In the genomic region with DNA sequence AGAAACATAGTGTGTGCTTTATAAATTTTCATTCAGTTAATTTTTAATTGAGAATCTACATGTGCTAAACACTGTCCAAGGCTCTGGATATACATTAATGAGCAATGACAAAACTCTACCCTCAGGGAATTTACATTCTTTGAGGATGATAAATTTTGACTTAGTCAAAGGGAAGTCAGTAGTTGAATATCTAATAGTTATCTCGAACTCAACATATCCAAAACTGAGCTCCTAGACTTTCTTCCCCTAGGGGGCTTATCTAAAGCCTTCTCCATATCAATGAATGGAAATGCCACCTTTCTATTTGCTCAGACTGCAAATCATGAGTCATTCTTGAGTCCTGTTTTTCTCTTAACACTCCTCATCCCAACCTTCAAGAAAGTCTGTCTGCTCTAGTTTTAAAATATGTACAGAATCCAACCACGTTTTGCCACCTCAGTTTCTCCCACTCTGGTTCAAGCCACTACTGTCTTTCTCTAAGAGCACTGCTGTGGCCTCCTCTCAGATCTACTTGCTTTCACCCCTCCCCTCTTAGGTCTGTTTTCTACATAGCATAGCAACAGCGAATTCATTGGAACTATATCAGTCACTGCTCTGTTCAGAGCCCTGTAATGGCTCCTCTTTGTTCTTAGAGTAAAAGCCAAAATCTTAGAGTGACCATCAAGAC, we compare ENCODE assay signal across 13 cellular contexts. TPM values are rescaled to one million over a fixed set of nuclear protein-coding genes. Genes with fewer than 3 reads are reported as not detected.
"Had no signal": no experiment of that assay in that cellular context is flagged by ENCODE, and none has a peak within 500 bp of the region (broad histone marks: within the 10 kb centered on the region; RNA-seq: fewer than 3 reads in every experiment).

No MANE protein-coding gene starts in this region.

- H3K27ac ChIP-seq: colonic mucosa, epithelial cell of prostate, parathyroid adenoma, transverse colon had no signal

- H3K36me3 ChIP-seq: colonic mucosa, transverse colon had no signal

- H3K9ac ChIP-seq: parathyroid adenoma had no signal

- H3K36me3 Mint-ChIP-seq: mesothelial cell of epicardium had no signal

- H3K4me1 Mint-ChIP-seq: activated T-helper 17 cell treated with anti-CD3 and anti-CD28 coated beads, Interleukin-2, amount 50 U/mL, for 72 hours; mesothelial cell of epicardium had no signal

- H3K9me3 Mint-ChIP-seq: activated naive CD4-positive, alpha-beta T cell treated with anti-CD3 and anti-CD28 coated beads for 36 hours; mesothelial cell of epicardium had no signal

- H3K79me2 ChIP-seq: parathyroid adenoma had no signal

- H3K4me3 ChIP-seq: colonic mucosa, transverse colon had no signal

- H3K27ac Mint-ChIP-seq: activated CD8-positive, alpha-beta T cell treated with anti-CD3 and anti-CD28 coated beads, Interleukin-2, amount 10 ng/mL, durations not matched to agents 7 days and 5 days; activated naive CD4-positive, alpha-beta T cell treated with anti-CD3 and anti-CD28 coated beads for 36 hours; activated T-helper 17 cell treated with anti-CD3 and anti-CD28 coated beads, Interleukin-2, amount 50 U/mL, for 72 hours; mesothelial cell of epicardium had no signal

- DNase-seq: activated CD4-positive, alpha-beta T cell treated with anti-CD3 and anti-CD28 coated beads for 48 hours; activated CD8-positive, alpha-beta T cell treated with anti-CD3 and anti-CD28 coated beads, Interleukin-2, amount 10 ng/mL, durations not matched to agents 7 days and 5 days; activated naive CD4-positive, alpha-beta T cell treated with anti-CD3 and anti-CD28 coated beads for 36 hours; colonic mucosa; hippocampal formation; kidney glomerular epithelial cell; T-helper 9 cell; transverse colon had no signal

- H2AFZ ChIP-seq: parathyroid adenoma had no signal

- H3K4me3 Mint-ChIP-seq: activated CD8-positive, alpha-beta T cell treated with anti-CD3 and anti-CD28 coated beads, Interleukin-2, amount 10 ng/mL, durations not matched to agents 7 days and 5 days; activated naive CD4-positive, alpha-beta T cell treated with anti-CD3 and anti-CD28 coated beads for 36 hours; activated T-helper 17 cell treated with anti-CD3 and anti-CD28 coated beads, Interleukin-2, amount 50 U/mL, for 72 hours; mesothelial cell of epicardium had no signal

- H3K9me3 ChIP-seq: colonic mucosa, transverse colon had no signal

- ATAC-seq: activated CD8-positive, alpha-beta T cell treated with anti-CD3 and anti-CD28 coated beads, Interleukin-2, amount 10 ng/mL, durations not matched to agents 7 days and 5 days; activated T-helper 17 cell treated with anti-CD3 and anti-CD28 coated beads, Interleukin-2, amount 50 U/mL, for 72 hours had no signal

- H3K27me3 ChIP-seq: colonic mucosa, transverse colon had no signal

- FAIRE-seq: astrocyte had no signal

- H3K4me1 ChIP-seq: colonic mucosa, parathyroid adenoma had no signal

RNA-seq across cellular contexts. Expression of a gene that starts 9.5 kb away (rescaled TPM):
- total RNA-seq: activated CD8-positive, alpha-beta T cell treated with anti-CD3 and anti-CD28 coated beads, Interleukin-2, amount 10 ng/mL, durations not matched to agents 7 days and 5 days had no signal
